In genomic region chr11:34145073-34145472, GRCh38 we compare ENCODE assay signal across 19 cellular contexts. TPM values are rescaled to one million over a fixed set of nuclear protein-coding genes. Genes with fewer than 3 reads are reported as not detected.
DNase-seq lines count a peak whose midpoint lies in the region; ATAC-seq and TF ChIP-seq lines count a peak whose summit lies in the region.
"Had no signal": no experiment of that assay in that cellular context is flagged by ENCODE, and none has a peak within 500 bp of the region (broad histone marks: within the 10 kb centered on the region; RNA-seq: fewer than 3 reads in every experiment).

No MANE protein-coding gene starts in this region.

- H3K4me3 ChIP-seq in A673 (ENCODE audit: low read depth, low read length, poor library complexity, severe bottlenecking) (no peak overlapping the region), ascending aorta (no peak overlapping the region)
- H3K4me3 ChIP-seq: A549, breast epithelium, K562, ovary, smooth muscle cell had no signal

- peak overlapping the region; percentile 5 for H3K27ac ChIP-seq in A673 (ENCODE audit: low read depth, low read length, poor library complexity, severe bottlenecking)
- no peak overlapping the region for H3K27ac ChIP-seq in ascending aorta
- H3K27ac ChIP-seq in substantia nigra (ENCODE audit: low read depth, low read length, poor library complexity, severe bottlenecking) = no peak overlapping the region
- H3K27ac ChIP-seq: A549, breast epithelium, ovary had no signal

- H3K36me3 ChIP-seq in A673 (ENCODE audit: insufficient read depth, low read length, poor library complexity, severe bottlenecking) (peaks cover 100% of the 10 kb centered on the region), ascending aorta (peaks cover 81 to 97% of the 10 kb centered on the region in 2 donors)

- BruUV-seq in A673 (replicated peaks; lab: Mats Ljungman, UMichigan) = no TSS peak

- CTCF ChIA-PET in A673 (lab: Charles Lee) = no interaction called here

- peaks cover 6% of the 10 kb centered on the region for H3K4me1 ChIP-seq in A673 (ENCODE audit: insufficient read depth, low read length, poor library complexity, severe bottlenecking)
- no peaks in the 10 kb centered on the region for H3K4me1 ChIP-seq in ascending aorta
- H3K4me1 ChIP-seq: A549, breast epithelium, Caco-2 had no signal

- peak; percentile 41 for ATAC-seq in GM18519 (IDR thresholded peaks at IDR 0.05; ENCODE audit: low FRiP score, unreplicated experiment)
- peak; percentile 45 for ATAC-seq in GM21737 (IDR thresholded peaks at IDR 0.05; ENCODE audit: unreplicated experiment)
- ATAC-seq in HG03432 (IDR thresholded peaks at IDR 0.05; ENCODE audit: unreplicated experiment) = peak; percentile 71
- no peak for ATAC-seq in GM18870 (IDR thresholded peaks at IDR 0.05; ENCODE audit: unreplicated experiment)
- ATAC-seq: A549, K562, Panc1 had no signal

- TF ChIP-seq CTCF in A673 (conservative IDR thresholded peaks at IDR 0.05; ENCODE audit: low read depth, low read length) (no peak), ascending aorta (IDR thresholded peaks at IDR 0.05) (no peak)

- intact Hi-C loops in A673 (cut with micrococcal nuclease; ENCODE audit: unreplicated experiment) = loop anchor here (10.0 kb wide), 1 partner anchor 310 kb away; no protein-coding TSS in a partner anchor
- intact Hi-C loops in ascending aorta (cut with DNase I) = no loop called here

- DNase-seq in A673 (ENCODE audit: low spot score) (no peak), ascending aorta (ENCODE audit: low spot score in 2 of 2) (no peak), substantia nigra (lab: John Stamatoyannopoulos, UW) (no peak)
- DNase-seq in effector CD8-positive, alpha-beta T cell (lab: John Stamatoyannopoulos, UW) = no peak
- DNase-seq: activated naive CD4-positive, alpha-beta T cell treated with anti-CD3 and anti-CD28 coated beads, Interleukin-2, amount 50 U/mL, for 16 hours; Caco-2; islet precursor cell; NCI-H1436 treated with DMSO at 0.1 percent for 48 hours; NCI-H510A treated with DMSO at 0.1 percent for 48 hours; ovary had no signal

- H3K27me3 ChIP-seq in A673 (replicated peaks; ENCODE audit: insufficient read depth, low read depth, low read length, poor library complexity) = no peaks in the 10 kb centered on the region
- H3K27me3 ChIP-seq in ascending aorta = no peaks in the 10 kb centered on the region
- H3K27me3 ChIP-seq: breast epithelium, ovary had no signal

- POLR2A ChIA-PET in A673 (lab: Charles Lee; ENCODE audit: low non-redundant PET) = no interaction called here

- no peaks in the 10 kb centered on the region for H3K9me3 ChIP-seq in A673 (ENCODE audit: low read depth, low read length, poor library complexity, severe bottlenecking)
- H3K9me3 ChIP-seq in ascending aorta = no peaks in the 10 kb centered on the region
- H3K9me3 ChIP-seq: A549, breast epithelium, Caco-2, ovary had no signal

RNA-seq across cellular contexts. Expression of gene NAT10, which starts 39.6 kb away (rescaled TPM):
- total RNA-seq in A673 (2021) (180 and 192 TPM in 2 replicates), ascending aorta (11.3 TPM)

Comparison
In these comparisons a context has a peak if more than half of its experiments do, and no peak if none do; other contexts are left out.
1. RNA of gene NAT10, which starts 39.6 kb away (total RNA-seq): 180 to 192 TPM in A673; 11.3 TPM in ascending aorta (single experiment); every median in the first group is over 10 times any median in the second.